Comparison of ENCODE assay signal across 16 cellular contexts in the genomic region with DNA sequence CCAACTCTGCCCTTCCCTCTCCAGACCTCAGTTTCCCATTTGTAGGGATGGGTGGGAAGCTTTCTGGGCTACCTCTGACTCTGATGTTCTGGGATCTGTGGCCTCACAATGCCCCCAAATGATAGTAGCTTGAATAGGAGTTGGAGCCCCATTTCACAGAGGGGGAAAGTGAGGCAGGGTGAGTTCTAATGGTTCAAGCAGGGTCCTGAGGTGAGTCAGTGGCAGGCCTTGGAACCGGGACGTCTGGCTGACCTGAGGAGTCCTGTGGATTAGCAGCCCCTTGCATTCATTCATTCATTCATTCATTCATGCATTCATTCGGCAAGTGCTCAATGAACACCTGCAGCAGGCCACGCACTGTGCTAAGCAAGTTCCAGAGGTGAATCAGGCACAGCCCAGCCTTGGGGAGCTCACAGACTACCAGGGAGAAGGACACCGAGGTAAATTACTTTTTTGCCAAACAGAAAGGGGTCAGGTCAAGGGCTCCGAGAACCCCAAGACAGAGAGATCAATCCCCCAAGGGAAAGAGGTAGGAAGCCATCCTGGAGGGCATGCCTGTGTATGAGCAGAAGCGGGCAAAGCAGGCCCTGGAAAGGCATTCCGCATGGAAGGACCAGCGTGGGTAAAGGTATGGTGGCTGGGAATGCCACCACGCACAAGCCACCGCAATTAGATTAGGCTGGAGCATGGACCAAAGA. TPM values are rescaled to one million over a fixed set of nuclear protein-coding genes. Genes with fewer than 3 reads are reported as not detected.
DNase-seq lines count a peak whose midpoint lies in the region; ATAC-seq and TF ChIP-seq lines count a peak whose summit lies in the region.
"Had no signal": no experiment of that assay in that cellular context is flagged by ENCODE, and none has a peak within 500 bp of the region (broad histone marks: within the 10 kb centered on the region; RNA-seq: fewer than 3 reads in every experiment).

No MANE protein-coding gene starts in this region.

- no peak for TF ChIP-seq POLR2A in uterus (IDR thresholded peaks at IDR 0.05)

- H2AFZ ChIP-seq in OCI-LY3 (ENCODE audit: low read depth, low read length) = no peak overlapping the region
- no peak overlapping the region for H2AFZ ChIP-seq in fibroblast of lung (ENCODE audit: low read length)

- H3K36me3 ChIP-seq in OCI-LY3 (replicated peaks; ENCODE audit: low read depth, low read length) = no peaks in the 10 kb centered on the region
- peaks cover 12% of the 10 kb centered on the region for H3K36me3 ChIP-seq in fibroblast of lung (ENCODE audit: control insufficient read depth, insufficient read depth, low read length)
- no peaks in the 10 kb centered on the region for H3K36me3 ChIP-seq in uterus

- H3K4me1 ChIP-seq in OCI-LY3 (ENCODE audit: low read length) (peaks cover 12% of the 10 kb centered on the region), fibroblast of lung (ENCODE audit: control insufficient read depth, extremely low read depth, insufficient read depth, low read length) (peaks cover 19% of the 10 kb centered on the region), uterus (no peaks in the 10 kb centered on the region)
- H3K4me1 ChIP-seq: testis had no signal

- peaks cover 36% of the 10 kb centered on the region for H3K4me1 Mint-ChIP-seq in nephron progenitor cell
- no peaks in the 10 kb centered on the region for H3K4me1 Mint-ChIP-seq in activated T-helper 2 cell treated with anti-CD3 and anti-CD28 coated beads, Interferon-gamma antibody, Interleukin-2, Interleukin-4, amounts not matched to agents 10 μg/mL and 5 μg/mL and 100 μg/mL, durations not matched to agents 14 hours and 24 hours and 36 hours (ENCODE audit: low read depth)
- H3K4me1 Mint-ChIP-seq: activated naive CD8-positive, alpha-beta T cell treated with anti-CD3 and anti-CD28 coated beads, Interleukin-2, amount 50 U/mL, for 24 hours had no signal

- peak overlapping the region; percentile 17 for H3K27ac Mint-ChIP-seq in nephron progenitor cell
- H3K27ac Mint-ChIP-seq in activated T-helper 2 cell treated with anti-CD3 and anti-CD28 coated beads, Interferon-gamma antibody, Interleukin-2, Interleukin-4, amounts not matched to agents 10 μg/mL and 5 μg/mL and 100 μg/mL, durations not matched to agents 14 hours and 24 hours and 36 hours = no peak overlapping the region
- H3K27ac Mint-ChIP-seq: activated naive CD8-positive, alpha-beta T cell treated with anti-CD3 and anti-CD28 coated beads, Interleukin-2, amount 50 U/mL, for 24 hours; activated T-helper 1 cell treated with anti-CD3 and anti-CD28 coated beads, Interleukin-12 subunit alpha, Interleukin-12 subunit beta, Interleukin-2, Interleukin-4 antibody, amounts not matched to agents 30 ng/mL and 10 ng/mL and 1 ng/mL, durations not matched to agents 14 hours and 24 hours and 36 hours had no signal

- H3K36me3 Mint-ChIP-seq in nephron progenitor cell (ENCODE audit: low read depth) = no peaks in the 10 kb centered on the region
- H3K36me3 Mint-ChIP-seq in activated T-helper 2 cell treated with anti-CD3 and anti-CD28 coated beads, Interferon-gamma antibody, Interleukin-2, Interleukin-4, amounts not matched to agents 10 μg/mL and 5 μg/mL and 100 μg/mL, durations not matched to agents 14 hours and 24 hours and 36 hours (ENCODE audit: low read depth) = no peaks in the 10 kb centered on the region

- intact Hi-C loops in uterus (cut with DNase I; ENCODE audit: low total_unique reads) = no loop called here
- intact Hi-C loops in activated T-helper 2 cell treated with anti-CD3 and anti-CD28 coated beads, Interferon-gamma antibody, Interleukin-2, Interleukin-4, amounts not matched to agents 10 μg/mL and 5 μg/mL and 100 μg/mL, durations not matched to agents 14 hours and 24 hours and 36 hours (cut with micrococcal nuclease) = no loop called here

- H3K27ac ChIP-seq in OCI-LY3 (ENCODE audit: low read length) (no peak overlapping the region), fibroblast of lung (ENCODE audit: insufficient read depth, low read length) (peak overlapping the region; percentile 72), uterus (peak overlapping the region; percentile 55 to 67)

- H3K4me3 Mint-ChIP-seq in nephron progenitor cell = no peak overlapping the region
- no peak overlapping the region for H3K4me3 Mint-ChIP-seq in activated T-helper 2 cell treated with anti-CD3 and anti-CD28 coated beads, Interferon-gamma antibody, Interleukin-2, Interleukin-4, amounts not matched to agents 10 μg/mL and 5 μg/mL and 100 μg/mL, durations not matched to agents 14 hours and 24 hours and 36 hours (ENCODE audit: low read depth)
- H3K4me3 Mint-ChIP-seq: activated naive CD8-positive, alpha-beta T cell treated with anti-CD3 and anti-CD28 coated beads, Interleukin-2, amount 50 U/mL, for 24 hours; activated T-helper 1 cell treated with anti-CD3 and anti-CD28 coated beads, Interleukin-12 subunit alpha, Interleukin-12 subunit beta, Interleukin-2, Interleukin-4 antibody, amounts not matched to agents 30 ng/mL and 10 ng/mL and 1 ng/mL, durations not matched to agents 14 hours and 24 hours and 36 hours had no signal

- H3K79me2 ChIP-seq in OCI-LY3 (ENCODE audit: low read length) = no peaks in the 10 kb centered on the region
- peaks cover 35% of the 10 kb centered on the region for H3K79me2 ChIP-seq in fibroblast of lung (ENCODE audit: control insufficient read depth, insufficient read depth, low read length)

- H3K27me3 Mint-ChIP-seq in nephron progenitor cell (ENCODE audit: low read depth, poor library complexity) = no peaks in the 10 kb centered on the region
- no peaks in the 10 kb centered on the region for H3K27me3 Mint-ChIP-seq in activated T-helper 2 cell treated with anti-CD3 and anti-CD28 coated beads, Interferon-gamma antibody, Interleukin-2, Interleukin-4, amounts not matched to agents 10 μg/mL and 5 μg/mL and 100 μg/mL, durations not matched to agents 14 hours and 24 hours and 36 hours (ENCODE audit: low read depth)
- H3K27me3 Mint-ChIP-seq: activated naive CD8-positive, alpha-beta T cell treated with anti-CD3 and anti-CD28 coated beads, Interleukin-2, amount 50 U/mL, for 24 hours had no signal

- no peaks in the 10 kb centered on the region for H3K9me3 Mint-ChIP-seq in nephron progenitor cell
- no peaks in the 10 kb centered on the region for H3K9me3 Mint-ChIP-seq in activated T-helper 2 cell treated with anti-CD3 and anti-CD28 coated beads, Interferon-gamma antibody, Interleukin-2, Interleukin-4, amounts not matched to agents 10 μg/mL and 5 μg/mL and 100 μg/mL, durations not matched to agents 14 hours and 24 hours and 36 hours
- H3K9me3 Mint-ChIP-seq: activated naive CD8-positive, alpha-beta T cell treated with anti-CD3 and anti-CD28 coated beads, Interleukin-2, amount 50 U/mL, for 24 hours; activated T-helper 1 cell treated with anti-CD3 and anti-CD28 coated beads, Interleukin-12 subunit alpha, Interleukin-12 subunit beta, Interleukin-2, Interleukin-4 antibody, amounts not matched to agents 30 ng/mL and 10 ng/mL and 1 ng/mL, durations not matched to agents 14 hours and 24 hours and 36 hours had no signal

- no peak for TF ChIP-seq CTCF in OCI-LY3 (IDR thresholded peaks at IDR 0.05; ENCODE audit: low read depth, low read length)
- TF ChIP-seq CTCF in fibroblast of lung (conservative IDR thresholded peaks at IDR 0.05 in 1 of 2, IDR thresholded peaks at IDR 0.05 in 1 of 2; ENCODE audit: low read depth in 1 of 2, low read length in 2 of 2) = no peak
- no peak for TF ChIP-seq CTCF in nephron progenitor cell (IDR thresholded peaks at IDR 0.05)
- TF ChIP-seq CTCF in uterus (IDR thresholded peaks at IDR 0.05) = no peak

- H3K9ac ChIP-seq in OCI-LY3 (ENCODE audit: low read length) = no peak overlapping the region
- H3K9ac ChIP-seq in fibroblast of lung (ENCODE audit: insufficient read depth, low read length) = no peak overlapping the region

- H3K4me2 ChIP-seq in OCI-LY3 (ENCODE audit: low read length) (peak overlapping the region; percentile 49; the same call in 1 of the 2 replicates), fibroblast of lung (ENCODE audit: extremely low read depth, insufficient read depth, low read length) (peak overlapping the region; percentile 81)

- no peaks in the 10 kb centered on the region for H3K9me3 ChIP-seq in OCI-LY3 (ENCODE audit: insufficient read depth, low read length)
- no peaks in the 10 kb centered on the region for H3K9me3 ChIP-seq in fibroblast of lung (ENCODE audit: control insufficient read depth, insufficient read depth, low read depth, low read length)
- H3K9me3 ChIP-seq in uterus = no peaks in the 10 kb centered on the region
- H3K9me3 ChIP-seq: testis had no signal

- H3K4me3 ChIP-seq in OCI-LY3 (ENCODE audit: low read length) (no peak overlapping the region), fibroblast of lung (replicated peaks in 1 of 4; ENCODE audit: control extremely low read depth in 1 of 4, insufficient read depth in 1 of 4, low read depth in 3 of 4, low read length in 4 of 4) (peak overlapping the region in 1 of 4 experiments; percentile 87), uterus (no peak overlapping the region)

- peaks cover 3% of the 10 kb centered on the region; the same call in 1 of the 2 replicates for H3K27me3 ChIP-seq in OCI-LY3 (ENCODE audit: low read depth, low read length)
- H3K27me3 ChIP-seq in fibroblast of lung (ENCODE audit: control insufficient read depth, insufficient read depth, low read length) = no peaks in the 10 kb centered on the region
- H3K27me3 ChIP-seq in uterus = no peaks in the 10 kb centered on the region
- H3K27me3 ChIP-seq: testis had no signal

- ATAC-seq in GM21619 (IDR thresholded peaks at IDR 0.05; ENCODE audit: unreplicated experiment) = no peak
- no peak for ATAC-seq in GM21367 (IDR thresholded peaks at IDR 0.05; ENCODE audit: unreplicated experiment)
- ATAC-seq: activated naive CD8-positive, alpha-beta T cell treated with anti-CD3 and anti-CD28 coated beads, Interleukin-2, amount 50 U/mL, for 24 hours had no signal

- DNase-seq in fibroblast of lung (ENCODE audit: low read depth in 2 of 2) = no peak
- DNase-seq in nephron progenitor cell = no peak
- no peak for DNase-seq in uterus
- DNase-seq in activated T-helper 2 cell treated with anti-CD3 and anti-CD28 coated beads, Interferon-gamma antibody, Interleukin-2, Interleukin-4, amounts not matched to agents 10 μg/mL and 5 μg/mL and 100 μg/mL, durations not matched to agents 14 hours and 24 hours and 36 hours (ENCODE audit: low spot score) = no peak
- DNase-seq: activated CD4-positive, alpha-beta T cell treated with anti-CD3 and anti-CD28 coated beads for 1 hour; activated naive CD8-positive, alpha-beta T cell treated with anti-CD3 and anti-CD28 coated beads, Interleukin-2, amount 50 U/mL, for 24 hours; NCI-H1048; NCI-H2029 treated with DMSO at 0.1 percent for 48 hours; NCI-H446 treated with DMSO at 0.1 percent for 48 hours; stimulated activated CD4-positive, alpha-beta T cell treated with anti-CD3 and anti-CD28 coated beads, Interleukin-15, amount 100 ng/mL, for 24 hours; testis had no signal

- H4K20me1 ChIP-seq in OCI-LY3 (ENCODE audit: insufficient read depth, low read length) (no peaks in the 10 kb centered on the region), fibroblast of lung (ENCODE audit: control insufficient read depth, extremely low read depth, insufficient read depth, low read length) (no peaks in the 10 kb centered on the region)

RNA-seq across cellular contexts. Expression of a gene that starts 0.8 kb away (rescaled TPM):
- 132 and 358 TPM in 2 replicates for total RNA-seq in fibroblast of lung
- 126 and 154 TPM in 2 replicates for polyA plus RNA-seq in fibroblast of lung
- 199 and 246 TPM in 2 replicates for polyA plus RNA-seq in fibroblast of lung (2012)
- polyA minus RNA-seq in fibroblast of lung (ENCODE audit: low replicate concordance) = 306 and 401 TPM in 2 replicates
- 100 to 1,000 TPM in 1 of 4 donors, 10 to 100 TPM in 2, 1 to 10 TPM in 1; 9.1 to 102 (median 12.4) TPM for total RNA-seq in uterus
- not detected in 2 replicates for total RNA-seq in activated T-helper 2 cell treated with anti-CD3 and anti-CD28 coated beads, Interferon-gamma antibody, Interleukin-2, Interleukin-4, amounts not matched to agents 10 μg/mL and 5 μg/mL and 100 μg/mL, durations not matched to agents 14 hours and 24 hours and 36 hours
- total RNA-seq: activated T-helper 1 cell treated with anti-CD3 and anti-CD28 coated beads, Interleukin-12 subunit alpha, Interleukin-12 subunit beta, Interleukin-2, Interleukin-4 antibody, amounts not matched to agents 30 ng/mL and 10 ng/mL and 1 ng/mL, durations not matched to agents 14 hours and 24 hours and 36 hours; endothelial cell of umbilical vein had no signal
- polyA plus RNA-seq: endothelial cell of umbilical vein had no signal

RNA-seq across cellular contexts. Expression of a gene that starts 35.0 kb away (rescaled TPM):
- total RNA-seq in fibroblast of lung (0.51 and 1.5 TPM in 2 replicates), uterus (1 to 10 TPM; 1.5 to 6.5 (median 2.9) TPM)
- 3.0 and 5.3 TPM in 2 replicates for polyA plus RNA-seq in fibroblast of lung
- polyA plus RNA-seq in fibroblast of lung (2012) = 3.6 and 4.5 TPM in 2 replicates
- polyA minus RNA-seq in fibroblast of lung (ENCODE audit: low replicate concordance) = 3.6 and 9.7 TPM in 2 replicates
- 52.1 and 55.6 TPM in 2 replicates for total RNA-seq in activated T-helper 2 cell treated with anti-CD3 and anti-CD28 coated beads, Interferon-gamma antibody, Interleukin-2, Interleukin-4, amounts not matched to agents 10 μg/mL and 5 μg/mL and 100 μg/mL, durations not matched to agents 14 hours and 24 hours and 36 hours

RNA-seq across cellular contexts. Expression of a gene that starts 36.3 kb away (rescaled TPM):
- total RNA-seq in fibroblast of lung (226 and 313 TPM in 2 replicates), uterus (100 to 1,000 TPM in 3 of 4 donors, 10 to 100 TPM in 1; 81.3 to 226 (median 161) TPM)
- polyA plus RNA-seq in fibroblast of lung = 127 and 137 TPM in 2 replicates
- 99.0 and 118 TPM in 2 replicates for polyA plus RNA-seq in fibroblast of lung (2012)
- 18.3 and 19.0 TPM in 2 replicates for polyA minus RNA-seq in fibroblast of lung (ENCODE audit: low replicate concordance)
- 62.9 and 63.5 TPM in 2 replicates for total RNA-seq in activated T-helper 2 cell treated with anti-CD3 and anti-CD28 coated beads, Interferon-gamma antibody, Interleukin-2, Interleukin-4, amounts not matched to agents 10 μg/mL and 5 μg/mL and 100 μg/mL, durations not matched to agents 14 hours and 24 hours and 36 hours

RNA-seq across cellular contexts. Expression of a gene that starts 37.7 kb away (rescaled TPM):
- 62.1 and 157 TPM in 2 replicates for total RNA-seq in fibroblast of lung
- 15.5 and 23.4 TPM in 2 replicates for polyA plus RNA-seq in fibroblast of lung
- 26.5 and 32.5 TPM in 2 replicates for polyA plus RNA-seq in fibroblast of lung (2012)
- polyA minus RNA-seq in fibroblast of lung (ENCODE audit: low replicate concordance) = 11.4 and 30.3 TPM in 2 replicates
- total RNA-seq in uterus = 10 to 100 TPM; 16.2 to 86.1 (median 55.7) TPM
- 85.8 and 92.6 TPM in 2 replicates for total RNA-seq in activated T-helper 2 cell treated with anti-CD3 and anti-CD28 coated beads, Interferon-gamma antibody, Interleukin-2, Interleukin-4, amounts not matched to agents 10 μg/mL and 5 μg/mL and 100 μg/mL, durations not matched to agents 14 hours and 24 hours and 36 hours
